10 cellular contexts compared by ENCODE assay signal in the genomic region with DNA sequence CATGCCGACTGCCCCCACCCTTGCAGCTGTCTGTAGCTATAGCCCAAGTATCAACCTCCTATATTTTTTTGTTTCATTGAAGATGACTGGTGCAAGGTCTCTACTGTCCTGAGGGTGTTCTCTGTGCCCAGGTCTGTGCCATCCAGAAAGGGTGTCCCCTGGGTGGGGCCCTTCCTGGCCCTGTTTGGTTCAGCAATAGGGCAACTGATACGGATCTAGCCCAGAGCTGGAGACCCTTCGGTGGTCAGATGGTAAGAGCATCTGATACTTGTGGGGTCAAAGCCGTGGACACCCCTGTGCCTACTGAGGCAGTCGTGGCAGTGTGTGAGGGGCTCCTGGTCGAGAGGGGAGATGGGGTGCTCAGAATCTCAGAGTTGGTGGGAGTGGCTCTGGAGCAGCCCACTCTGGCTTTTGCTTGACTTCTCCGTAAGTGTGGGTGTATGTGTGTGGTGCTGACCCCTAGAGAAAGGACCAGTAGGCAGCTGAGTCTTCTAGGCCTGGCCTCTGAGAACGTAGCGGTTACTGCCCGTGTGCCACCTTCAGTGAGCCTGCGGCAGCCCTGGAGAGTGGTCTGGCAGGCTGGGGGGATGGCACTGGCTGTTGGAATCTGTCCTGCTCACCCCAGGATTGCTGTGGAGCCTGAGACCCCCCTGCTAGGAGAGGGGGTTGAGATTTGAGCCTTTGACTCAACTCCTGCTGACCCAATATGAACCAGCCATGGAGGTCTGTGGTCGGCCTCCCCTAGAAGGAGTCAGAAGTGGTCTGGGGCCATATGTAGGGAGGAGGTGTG. TPM values are rescaled to one million over a fixed set of nuclear protein-coding genes. Genes with fewer than 3 reads are reported as not detected.
A peak's percentile ranks its signal among the peaks of the same experiment; 100 is the strongest.
DNase-seq lines count a peak whose midpoint lies in the region; ATAC-seq and TF ChIP-seq lines count a peak whose summit lies in the region.
"Had no signal": no experiment of that assay in that cellular context is flagged by ENCODE, and none has a peak within 500 bp of the region (broad histone marks: within the 10 kb centered on the region; RNA-seq: fewer than 3 reads in every experiment).

No MANE protein-coding gene starts in this region.

- peaks cover 54% of the 10 kb centered on the region for H3K4me1 ChIP-seq in CD4-positive, CD25-positive, alpha-beta regulatory T cell (ENCODE audit: control insufficient read depth, insufficient read depth, low read length, poor library complexity, severe bottlenecking)
- H3K4me1 ChIP-seq in Loucy (ENCODE audit: insufficient read depth, low read length, poor library complexity, severe bottlenecking) = peaks cover 51% of the 10 kb centered on the region

- H3K9me3 Mint-ChIP-seq in CD4-positive, CD25-positive, alpha-beta regulatory T cell = no peaks in the 10 kb centered on the region

- H2AFZ ChIP-seq in Loucy (ENCODE audit: low read length) (no peak overlapping the region), neural cell (ENCODE audit: low read depth, low read length) (no peak overlapping the region)

- peak overlapping the region; percentile 64 to 96 (median 94) for H3K27ac Mint-ChIP-seq in CD4-positive, CD25-positive, alpha-beta regulatory T cell

- H3F3A ChIP-seq in Loucy (ENCODE audit: low read depth) (no peaks in the 10 kb centered on the region), neural cell (ENCODE audit: insufficient read depth, low read length, poor library complexity, severe bottlenecking) (no peaks in the 10 kb centered on the region)

- peaks cover 6% of the 10 kb centered on the region for H3K36me3 ChIP-seq in CD4-positive, CD25-positive, alpha-beta regulatory T cell (ENCODE audit: control insufficient read depth, insufficient read depth, low read length)
- H3K36me3 ChIP-seq in Loucy (ENCODE audit: insufficient read depth, low read length) (peaks cover 14% of the 10 kb centered on the region; the same call in 1 of the 2 replicates), neural cell (ENCODE audit: insufficient read depth, low read length) (no peaks in the 10 kb centered on the region)

- H3K4me1 Mint-ChIP-seq in CD4-positive, CD25-positive, alpha-beta regulatory T cell = peaks cover 7 to 67% (median 38%) of the 10 kb centered on the region in 4 donors

- peak overlapping the region; percentile 84 for H3K4me3 ChIP-seq in CD4-positive, CD25-positive, alpha-beta regulatory T cell (ENCODE audit: low read depth, low read length)
- peak overlapping the region; percentile 93 for H3K4me3 ChIP-seq in Loucy (ENCODE audit: low read length, poor library complexity, severe bottlenecking)
- H3K4me3 ChIP-seq in choroid plexus epithelial cell (ENCODE audit: low read depth, low read length) = peak overlapping the region; percentile 93
- H3K4me3 ChIP-seq in neural cell (ENCODE audit: low read length) = peak overlapping the region; percentile 66

- peaks cover 4% of the 10 kb centered on the region for H3K27me3 Mint-ChIP-seq in CD4-positive, CD25-positive, alpha-beta regulatory T cell

- no peaks in the 10 kb centered on the region for H3K9me3 ChIP-seq in CD4-positive, CD25-positive, alpha-beta regulatory T cell (ENCODE audit: control insufficient read depth in 2 of 2, low read length in 2 of 2)
- no peaks in the 10 kb centered on the region for H3K9me3 ChIP-seq in Loucy (ENCODE audit: insufficient read depth, low read depth, low read length)
- no peaks in the 10 kb centered on the region for H3K9me3 ChIP-seq in neural cell (ENCODE audit: low read length)

- H3K9me2 ChIP-seq in Loucy (replicated peaks; ENCODE audit: low read depth, low read length) = no peaks in the 10 kb centered on the region
- no peaks in the 10 kb centered on the region for H3K9me2 ChIP-seq in neural cell (ENCODE audit: insufficient read depth, low read length)

- peak overlapping the region; percentile 96 to 99 (median 97) for H3K4me3 Mint-ChIP-seq in CD4-positive, CD25-positive, alpha-beta regulatory T cell

- no peak for TF ChIP-seq EP300 in neural cell (conservative IDR thresholded peaks at IDR 0.05; ENCODE audit: poor library complexity, severe bottlenecking)

- peaks cover 5% of the 10 kb centered on the region for H3K36me3 Mint-ChIP-seq in CD4-positive, CD25-positive, alpha-beta regulatory T cell

- TF ChIP-seq CTCF in Loucy (conservative IDR thresholded peaks at IDR 0.05; ENCODE audit: low read length) (no peak), choroid plexus epithelial cell (conservative IDR thresholded peaks at IDR 0.05; ENCODE audit: low read depth, low read length) (no peak), neural cell (IDR thresholded peaks at IDR 0.05; ENCODE audit: poor library complexity, severe bottlenecking) (no peak)

- no peak for TF ChIP-seq RAD21 in neural cell (conservative IDR thresholded peaks at IDR 0.05)

- no peaks in the 10 kb centered on the region for H3K27me3 ChIP-seq in CD4-positive, CD25-positive, alpha-beta regulatory T cell (ENCODE audit: control insufficient read depth, insufficient read depth, low read length)
- H3K27me3 ChIP-seq in Loucy (ENCODE audit: insufficient read depth, low read length, poor library complexity, severe bottlenecking) = no peaks in the 10 kb centered on the region
- no peaks in the 10 kb centered on the region for H3K27me3 ChIP-seq in neural cell (ENCODE audit: insufficient read depth, low read depth, low read length)

- H4K20me1 ChIP-seq in Loucy (ENCODE audit: insufficient read depth, low read length, poor library complexity, severe bottlenecking) (peaks cover 33% of the 10 kb centered on the region), neural cell (ENCODE audit: insufficient read depth) (no peaks in the 10 kb centered on the region)

- H3K79me2 ChIP-seq in Loucy (ENCODE audit: insufficient read depth, low read length) = peaks cover 67% of the 10 kb centered on the region
- peaks cover 38% of the 10 kb centered on the region for H3K79me2 ChIP-seq in neural cell (replicated peaks; ENCODE audit: insufficient read depth, low read length)

- peak overlapping the region; percentile 85 for H3K27ac ChIP-seq in CD4-positive, CD25-positive, alpha-beta regulatory T cell (ENCODE audit: insufficient read depth, low read length, poor library complexity, severe bottlenecking)
- peak overlapping the region; percentile 94 for H3K27ac ChIP-seq in neural cell (ENCODE audit: low read length)
- H3K27ac ChIP-seq: epithelial cell of prostate had no signal

- DNase-seq in CD4-positive, CD25-positive, alpha-beta regulatory T cell = no peak
- no peak for DNase-seq in choroid plexus epithelial cell (ENCODE audit: low read depth)
- no peak for DNase-seq in NCI-H446 treated with DMSO at 0.1 percent for 48 hours (lab: John Stamatoyannopoulos, UW)
- no peak for DNase-seq in NCI-H2107 treated with DMSO at 0.1 percent for 48 hours (lab: John Stamatoyannopoulos, UW; ENCODE audit: unreplicated experiment)
- no peak for DNase-seq in NCI-H226
- no peak for DNase-seq in LoVo (ENCODE audit: low spot score)
- DNase-seq: NCI-H510A had no signal

- H3K9ac ChIP-seq in Loucy (ENCODE audit: low read depth, low read length, poor library complexity, severe bottlenecking) (peak overlapping the region; percentile 80), neural cell (ENCODE audit: low read length) (peak overlapping the region; percentile 86)

- H3K4me2 ChIP-seq in Loucy (ENCODE audit: low read depth, low read length, poor library complexity, severe bottlenecking) (peak overlapping the region; percentile 90), neural cell (ENCODE audit: low read length) (peak overlapping the region; percentile 97)

- ATAC-seq in CD4-positive, CD25-positive, alpha-beta regulatory T cell (ENCODE audit: low read depth in 2 of 2) = no peak

TF ChIP-seq in neural cell, 6 proteins besides CTCF, POLR2A, EP300 and RAD21:
- TF ChIP-seq TAF1 (IDR thresholded peaks at IDR 0.05; ENCODE audit: low read depth) = no peak
- TF ChIP-seq EZH2 (IDR thresholded peaks at IDR 0.05; ENCODE audit: borderline replicate concordance, insufficient read depth, low read length, poor library complexity, severe bottlenecking) = no peak

RNA-seq across cellular contexts. Expression of a gene that starts 2.7 kb away (rescaled TPM):
- 203 TPM for total RNA-seq in CD4-positive, CD25-positive, alpha-beta regulatory T cell
- polyA plus RNA-seq in CD4-positive, CD25-positive, alpha-beta regulatory T cell = 10 to 100 TPM; 23.3 to 30.9 (median 26.7) TPM
- 104 and 111 TPM in 2 replicates for polyA plus RNA-seq in neural cell
- 88.4 and 108 TPM in 2 replicates for polyA minus RNA-seq in neural cell

RNA-seq across cellular contexts. Expression of a gene that starts 2.9 kb away (rescaled TPM):
- total RNA-seq in CD4-positive, CD25-positive, alpha-beta regulatory T cell = not detected
- polyA plus RNA-seq in CD4-positive, CD25-positive, alpha-beta regulatory T cell = under 1 TPM in 1 of 4 donors, not detected in 3; 0.40 TPM
- polyA plus RNA-seq in neural cell = 1.5 TPM in 1 of 2 replicates, not detected in the other
- not detected in 2 replicates for polyA minus RNA-seq in neural cell

RNA-seq across cellular contexts. Expression of a gene that starts 33.6 kb away (rescaled TPM):
- total RNA-seq in CD4-positive, CD25-positive, alpha-beta regulatory T cell = 14.4 TPM
- 10 to 100 TPM in 3 of 4 donors, 1 to 10 TPM in 1; 2.2 to 31.4 (median 17.6) TPM for polyA plus RNA-seq in CD4-positive, CD25-positive, alpha-beta regulatory T cell
- 0.06 and 0.71 TPM in 2 replicates for polyA plus RNA-seq in neural cell
- 0.35 and 0.97 TPM in 2 replicates for polyA minus RNA-seq in neural cell

RNA-seq across cellular contexts. Expression of a gene that starts 45.6 kb away (rescaled TPM):
- 36.2 TPM for total RNA-seq in CD4-positive, CD25-positive, alpha-beta regulatory T cell
- 10 to 100 TPM in 2 of 4 donors, 1 to 10 TPM in 2; 8.0 to 11.9 (median 10.4) TPM for polyA plus RNA-seq in CD4-positive, CD25-positive, alpha-beta regulatory T cell
- 6.8 and 10.2 TPM in 2 replicates for polyA plus RNA-seq in neural cell
- polyA minus RNA-seq in neural cell = 4.5 and 6.1 TPM in 2 replicates
